13 cellular contexts compared by ENCODE assay signal in genomic region chr21:44829507-44830092, GRCh38.
"Had no signal": no experiment of that assay in that cellular context is flagged by ENCODE, and none has a peak within 500 bp of the region (broad histone marks: within the 10 kb centered on the region; RNA-seq: fewer than 3 reads in every experiment).

No MANE protein-coding gene starts in this region.

- H3K4me1 Mint-ChIP-seq: WTC11 had no signal

- H3K27ac Mint-ChIP-seq: WTC11 had no signal

- FAIRE-seq: frontal cortex, TTC549 had no signal

- H3K4me3 Mint-ChIP-seq: WTC11 had no signal

- ATAC-seq: heart left ventricle, WTC11 had no signal

- DNase-seq: activated CD4-positive, alpha-beta T cell treated with anti-CD3 and anti-CD28 coated beads, Interleukin-2, amount 50 U/mL, for 4 hours; activated effector memory CD4-positive, alpha-beta T cell treated with Interleukin-2 at 50 U/mL for 16 hours; dermis blood vessel endothelial cell; heart left ventricle; midbrain; sigmoid colon; SJCRH30; spleen; stimulated activated naive CD4-positive, alpha-beta T cell; trophoblast cell had no signal
